Comparison of ENCODE assay signal across 1 cellular context in the genomic region with DNA sequence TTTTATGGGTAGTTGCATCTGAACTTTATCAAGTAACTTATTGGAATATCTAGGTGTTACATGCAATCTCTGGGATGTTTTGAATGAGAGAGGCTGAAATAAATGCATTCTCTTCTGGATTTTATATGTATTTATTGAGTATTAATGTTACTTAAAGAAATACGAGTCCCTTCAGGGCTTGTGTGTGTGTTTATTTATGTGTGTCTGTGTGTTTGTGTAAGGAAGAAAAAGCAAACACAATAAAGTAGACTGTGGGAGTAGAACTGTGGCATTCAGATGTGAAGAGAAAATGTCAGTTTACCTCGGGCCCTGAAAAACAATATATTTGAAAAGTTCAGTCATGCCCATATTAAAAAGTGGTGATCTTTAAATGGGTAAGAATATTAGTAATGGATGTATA.
TF ChIP-seq lines count a peak whose summit lies in the region.

No MANE protein-coding gene starts in this region.

TF ChIP-seq in GM23338, 12 proteins besides CTCF, POLR2A, EP300 and RAD21 (continued from another document):
- TF ChIP-seq, protein P1, sequence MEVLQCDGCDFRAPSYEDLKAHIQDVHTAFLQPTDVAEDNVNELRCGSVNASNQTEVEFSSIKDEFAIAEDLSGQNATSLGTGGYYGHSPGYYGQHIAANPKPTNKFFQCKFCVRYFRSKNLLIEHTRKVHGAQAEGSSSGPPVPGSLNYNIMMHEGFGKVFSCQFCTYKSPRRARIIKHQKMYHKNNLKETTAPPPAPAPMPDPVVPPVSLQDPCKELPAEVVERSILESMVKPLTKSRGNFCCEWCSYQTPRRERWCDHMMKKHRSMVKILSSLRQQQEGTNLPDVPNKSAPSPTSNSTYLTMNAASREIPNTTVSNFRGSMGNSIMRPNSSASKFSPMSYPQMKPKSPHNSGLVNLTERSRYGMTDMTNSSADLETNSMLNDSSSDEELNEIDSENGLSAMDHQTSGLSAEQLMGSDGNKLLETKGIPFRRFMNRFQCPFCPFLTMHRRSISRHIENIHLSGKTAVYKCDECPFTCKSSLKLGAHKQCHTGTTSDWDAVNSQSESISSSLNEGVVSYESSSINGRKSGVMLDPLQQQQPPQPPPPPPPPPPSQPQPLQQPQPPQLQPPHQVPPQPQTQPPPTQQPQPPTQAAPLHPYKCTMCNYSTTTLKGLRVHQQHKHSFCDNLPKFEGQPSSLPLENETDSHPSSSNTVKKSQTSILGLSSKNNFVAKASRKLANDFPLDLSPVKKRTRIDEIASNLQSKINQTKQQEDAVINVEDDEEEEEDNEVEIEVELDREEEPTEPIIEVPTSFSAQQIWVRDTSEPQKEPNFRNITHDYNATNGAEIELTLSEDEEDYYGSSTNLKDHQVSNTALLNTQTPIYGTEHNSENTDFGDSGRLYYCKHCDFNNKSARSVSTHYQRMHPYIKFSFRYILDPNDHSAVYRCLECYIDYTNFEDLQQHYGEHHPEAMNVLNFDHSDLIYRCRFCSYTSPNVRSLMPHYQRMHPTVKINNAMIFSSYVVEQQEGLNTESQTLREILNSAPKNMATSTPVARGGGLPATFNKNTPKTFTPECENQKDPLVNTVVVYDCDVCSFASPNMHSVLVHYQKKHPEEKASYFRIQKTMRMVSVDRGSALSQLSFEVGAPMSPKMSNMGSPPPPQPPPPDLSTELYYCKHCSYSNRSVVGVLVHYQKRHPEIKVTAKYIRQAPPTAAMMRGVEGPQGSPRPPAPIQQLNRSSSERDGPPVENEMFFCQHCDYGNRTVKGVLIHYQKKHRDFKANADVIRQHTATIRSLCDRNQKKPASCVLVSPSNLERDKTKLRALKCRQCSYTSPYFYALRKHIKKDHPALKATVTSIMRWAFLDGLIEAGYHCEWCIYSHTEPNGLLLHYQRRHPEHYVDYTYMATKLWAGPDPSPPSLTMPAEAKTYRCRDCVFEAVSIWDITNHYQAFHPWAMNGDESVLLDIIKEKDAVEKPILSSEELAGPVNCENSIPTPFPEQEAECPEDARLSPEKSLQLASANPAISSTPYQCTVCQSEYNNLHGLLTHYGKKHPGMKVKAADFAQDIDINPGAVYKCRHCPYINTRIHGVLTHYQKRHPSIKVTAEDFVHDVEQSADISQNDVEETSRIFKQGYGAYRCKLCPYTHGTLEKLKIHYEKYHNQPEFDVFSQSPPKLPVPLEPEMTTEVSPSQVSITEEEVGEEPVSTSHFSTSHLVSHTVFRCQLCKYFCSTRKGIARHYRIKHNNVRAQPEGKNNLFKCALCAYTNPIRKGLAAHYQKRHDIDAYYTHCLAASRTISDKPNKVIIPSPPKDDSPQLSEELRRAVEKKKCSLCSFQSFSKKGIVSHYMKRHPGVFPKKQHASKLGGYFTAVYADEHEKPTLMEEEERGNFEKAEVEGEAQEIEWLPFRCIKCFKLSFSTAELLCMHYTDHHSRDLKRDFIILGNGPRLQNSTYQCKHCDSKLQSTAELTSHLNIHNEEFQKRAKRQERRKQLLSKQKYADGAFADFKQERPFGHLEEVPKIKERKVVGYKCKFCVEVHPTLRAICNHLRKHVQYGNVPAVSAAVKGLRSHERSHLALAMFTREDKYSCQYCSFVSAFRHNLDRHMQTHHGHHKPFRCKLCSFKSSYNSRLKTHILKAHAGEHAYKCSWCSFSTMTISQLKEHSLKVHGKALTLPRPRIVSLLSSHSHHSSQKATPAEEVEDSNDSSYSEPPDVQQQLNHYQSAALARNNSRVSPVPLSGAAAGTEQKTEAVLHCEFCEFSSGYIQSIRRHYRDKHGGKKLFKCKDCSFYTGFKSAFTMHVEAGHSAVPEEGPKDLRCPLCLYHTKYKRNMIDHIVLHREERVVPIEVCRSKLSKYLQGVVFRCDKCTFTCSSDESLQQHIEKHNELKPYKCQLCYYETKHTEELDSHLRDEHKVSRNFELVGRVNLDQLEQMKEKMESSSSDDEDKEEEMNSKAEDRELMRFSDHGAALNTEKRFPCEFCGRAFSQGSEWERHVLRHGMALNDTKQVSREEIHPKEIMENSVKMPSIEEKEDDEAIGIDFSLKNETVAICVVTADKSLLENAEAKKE (CRISPR knock-in tag; IDR thresholded peaks at IDR 0.05): no peak
- TF ChIP-seq POLR2AphosphoS5 (IDR thresholded peaks at IDR 0.05; ENCODE audit: low read depth) (no peak), STAT1 (IDR thresholded peaks at IDR 0.05; ENCODE audit: unreplicated experiment) (no peak), CREB1 (CRISPR knock-in tag; IDR thresholded peaks at IDR 0.05; ENCODE audit: low read depth) (no peak), ZNF331 (CRISPR knock-in tag; IDR thresholded peaks at IDR 0.05; ENCODE audit: low read depth) (no peak), EZH2phosphoT487 (IDR thresholded peaks at IDR 0.05; ENCODE audit: unreplicated experiment) (no peak)
